37 cellular contexts compared by ENCODE assay signal in the genomic region with DNA sequence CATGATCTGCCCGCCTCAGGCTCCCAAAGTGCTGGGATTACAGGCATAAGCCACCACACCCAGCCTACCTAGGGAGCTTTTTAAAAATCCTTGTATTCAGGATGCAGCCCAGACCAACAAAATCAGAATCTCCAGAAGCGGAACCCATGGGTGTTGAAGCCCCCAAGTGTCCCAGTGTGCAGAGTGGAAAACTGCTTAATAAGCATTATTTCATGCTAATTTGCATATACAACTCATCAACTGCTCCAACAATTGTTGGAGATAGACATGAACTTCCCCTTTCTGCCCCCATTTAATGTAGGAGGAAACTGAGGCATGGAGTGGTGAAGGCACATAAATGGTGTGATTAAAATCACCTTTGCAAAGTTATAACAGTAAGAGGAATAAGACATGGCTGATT.
"Had no signal": no experiment of that assay in that cellular context is flagged by ENCODE, and none has a peak within 500 bp of the region (broad histone marks: within the 10 kb centered on the region; RNA-seq: fewer than 3 reads in every experiment).

No MANE protein-coding gene starts in this region.

- H3K36me3 ChIP-seq: ascending aorta, cardiac muscle cell, colonic mucosa had no signal

- H3K4me1 Mint-ChIP-seq: activated B cell treated with CpG ODN at 0.5 μM for 24 hours; activated CD4-positive, alpha-beta T cell treated with anti-CD3 and anti-CD28 coated beads, Interleukin-2, amount 10 ng/mL, durations not matched to agents 24 days and 14 days; activated CD8-positive, alpha-beta memory T cell treated with anti-CD3 and anti-CD28 coated beads, Interleukin-2, amount 10 ng/mL, durations not matched to agents 7 days and 5 days; activated naive CD4-positive, alpha-beta T cell treated with anti-CD3 and anti-CD28 coated beads, Interleukin-2, amount 10 ng/mL, durations not matched to agents 7 days and 5 days; activated naive CD4-positive, alpha-beta T cell treated with anti-CD3 and anti-CD28 coated beads, Interleukin-2, amount 50 U/mL, for 24 hours; activated naive CD8-positive, alpha-beta T cell treated with anti-CD3 and anti-CD28 coated beads, Interleukin-2, amount 10 ng/mL, durations not matched to agents 7 days and 5 days; activated naive CD8-positive, alpha-beta T cell treated with anti-CD3 and anti-CD28 coated beads, Interleukin-2, amount 50 U/mL, for 24 hours; central memory CD8-positive, alpha-beta T cell had no signal

- H3K27ac ChIP-seq: ascending aorta, cardiac muscle cell, colonic mucosa, VCaP had no signal

- H3K27me3 ChIP-seq: ascending aorta, cardiac muscle cell, colonic mucosa had no signal

- DNase-seq: activated B cell treated with CpG ODN at 0.5 μM for 24 hours; activated CD4-positive, alpha-beta memory T cell treated with anti-CD3 and anti-CD28 coated beads for 36 hours; activated CD4-positive, alpha-beta T cell treated with anti-CD3 and anti-CD28 coated beads for 4 hours; activated CD4-positive, alpha-beta T cell treated with anti-CD3 and anti-CD28 coated beads, Interleukin-2, amount 10 ng/mL, durations not matched to agents 24 days and 14 days; activated CD4-positive, alpha-beta T cell treated with anti-CD3 and anti-CD28 coated beads, Interleukin-2, amount 50 U/mL, for 1 hour; activated CD4-positive, alpha-beta T cell treated with anti-CD3 and anti-CD28 coated beads, Interleukin-2, amount 50 U/mL, for 4 hours; activated CD4-positive, CD25-positive, alpha-beta regulatory T cell treated with anti-CD3 and anti-CD28 coated beads, Interleukin-2, amount 50 U/mL, for 72 hours; activated CD8-positive, alpha-beta memory T cell treated with anti-CD3 and anti-CD28 coated beads for 24 hours; activated CD8-positive, alpha-beta memory T cell treated with anti-CD3 and anti-CD28 coated beads, Interleukin-2, amount 10 ng/mL, durations not matched to agents 7 days and 5 days; activated CD8-positive, alpha-beta memory T cell treated with anti-CD3 and anti-CD28 coated beads, Interleukin-2, amount 50 U/mL, for 48 hours; activated CD8-positive, alpha-beta T cell treated with anti-CD3 and anti-CD28 coated beads for 36 hours; activated effector memory CD4-positive, alpha-beta T cell treated with Interleukin-2 at 50 U/mL for 16 hours; activated gamma-delta T cell; activated naive CD4-positive, alpha-beta T cell treated with anti-CD3 and anti-CD28 coated beads, Interleukin-2, amount 10 ng/mL, durations not matched to agents 7 days and 5 days; activated naive CD4-positive, alpha-beta T cell treated with Interleukin-2 at 50 U/mL for 16 hours; activated naive CD8-positive, alpha-beta T cell treated with anti-CD3 and anti-CD28 coated beads, Interleukin-2, amount 10 ng/mL, durations not matched to agents 7 days and 5 days; activated naive CD8-positive, alpha-beta T cell treated with anti-CD3 and anti-CD28 coated beads, Interleukin-2, amount 50 U/mL, for 24 hours; activated T-cell treated with anti-CD3 and anti-CD28 coated beads, Interleukin-2, amount 50 U/mL, for 24 hours; activated T-cell treated with anti-CD3 and anti-CD28 coated beads, Interleukin-2, amount 50 U/mL, for 48 hours; amygdala; anterior cingulate cortex; caudate nucleus; cerebellar nuclear complex; colonic mucosa; T-helper 2 cell; T-helper 9 cell had no signal

- H3K4me1 ChIP-seq: ascending aorta, colonic mucosa had no signal

- H3K4me3 Mint-ChIP-seq: activated B cell treated with CpG ODN at 0.5 μM for 24 hours; activated CD4-positive, alpha-beta memory T cell treated with anti-CD3 and anti-CD28 coated beads for 36 hours; activated CD4-positive, alpha-beta T cell treated with anti-CD3 and anti-CD28 coated beads, Interleukin-2, amount 10 ng/mL, durations not matched to agents 24 days and 14 days; activated CD8-positive, alpha-beta memory T cell treated with anti-CD3 and anti-CD28 coated beads, Interleukin-2, amount 10 ng/mL, durations not matched to agents 7 days and 5 days; activated CD8-positive, alpha-beta T cell treated with anti-CD3 and anti-CD28 coated beads for 36 hours; activated naive CD4-positive, alpha-beta T cell treated with anti-CD3 and anti-CD28 coated beads, Interleukin-2, amount 10 ng/mL, durations not matched to agents 7 days and 5 days; activated naive CD4-positive, alpha-beta T cell treated with anti-CD3 and anti-CD28 coated beads, Interleukin-2, amount 50 U/mL, for 24 hours; activated naive CD8-positive, alpha-beta T cell; activated naive CD8-positive, alpha-beta T cell treated with anti-CD3 and anti-CD28 coated beads, Interleukin-2, amount 10 ng/mL, durations not matched to agents 7 days and 5 days; activated naive CD8-positive, alpha-beta T cell treated with anti-CD3 and anti-CD28 coated beads, Interleukin-2, amount 50 U/mL, for 24 hours; activated T-cell treated with anti-CD3 and anti-CD28 coated beads, Interleukin-2, amount 50 U/mL, for 24 hours; brain; central memory CD8-positive, alpha-beta T cell; T-helper 2 cell treated with Interferon-gamma antibody and Interleukin-4, amounts not matched to agents 5 μg/mL and 100 μg/mL, for 36 hours had no signal

- H3K9me3 Mint-ChIP-seq: activated B cell treated with CpG ODN at 0.5 μM for 24 hours; activated CD4-positive, alpha-beta memory T cell treated with anti-CD3 and anti-CD28 coated beads for 36 hours; activated CD4-positive, alpha-beta T cell treated with anti-CD3 and anti-CD28 coated beads, Interleukin-2, amount 10 ng/mL, durations not matched to agents 24 days and 14 days; activated CD8-positive, alpha-beta T cell treated with anti-CD3 and anti-CD28 coated beads for 36 hours; activated naive CD4-positive, alpha-beta T cell treated with anti-CD3 and anti-CD28 coated beads, Interleukin-2, amount 10 ng/mL, durations not matched to agents 7 days and 5 days; activated naive CD4-positive, alpha-beta T cell treated with anti-CD3 and anti-CD28 coated beads, Interleukin-2, amount 50 U/mL, for 24 hours; activated naive CD8-positive, alpha-beta T cell treated with anti-CD3 and anti-CD28 coated beads, Interleukin-2, amount 10 ng/mL, durations not matched to agents 7 days and 5 days; activated naive CD8-positive, alpha-beta T cell treated with anti-CD3 and anti-CD28 coated beads, Interleukin-2, amount 50 U/mL, for 24 hours; activated T-cell treated with anti-CD3 and anti-CD28 coated beads, Interleukin-2, amount 50 U/mL, for 24 hours; activated T-helper 2 cell treated with anti-CD3 and anti-CD28 coated beads, Interferon-gamma antibody, Interleukin-2, Interleukin-4, amounts not matched to agents 10 μg/mL and 5 μg/mL and 100 μg/mL, durations not matched to agents 14 hours and 24 hours and 36 hours; central memory CD8-positive, alpha-beta T cell; T-helper 2 cell treated with Interferon-gamma antibody and Interleukin-4, amounts not matched to agents 5 μg/mL and 100 μg/mL, for 36 hours had no signal

- H3K27me3 Mint-ChIP-seq: brain had no signal

- H3K9me3 ChIP-seq: ascending aorta, colonic mucosa had no signal

- H3K27ac Mint-ChIP-seq: activated B cell treated with CpG ODN at 0.5 μM for 24 hours; activated CD4-positive, alpha-beta memory T cell treated with anti-CD3 and anti-CD28 coated beads for 36 hours; activated CD4-positive, alpha-beta T cell treated with anti-CD3 and anti-CD28 coated beads, Interleukin-2, amount 10 ng/mL, durations not matched to agents 24 days and 14 days; activated CD8-positive, alpha-beta memory T cell treated with anti-CD3 and anti-CD28 coated beads, Interleukin-2, amount 10 ng/mL, durations not matched to agents 7 days and 5 days; activated CD8-positive, alpha-beta T cell treated with anti-CD3 and anti-CD28 coated beads for 36 hours; activated naive CD4-positive, alpha-beta T cell treated with anti-CD3 and anti-CD28 coated beads, Interleukin-2, amount 10 ng/mL, durations not matched to agents 7 days and 5 days; activated naive CD4-positive, alpha-beta T cell treated with anti-CD3 and anti-CD28 coated beads, Interleukin-2, amount 50 U/mL, for 24 hours; activated naive CD8-positive, alpha-beta T cell; activated naive CD8-positive, alpha-beta T cell treated with anti-CD3 and anti-CD28 coated beads, Interleukin-2, amount 10 ng/mL, durations not matched to agents 7 days and 5 days; activated naive CD8-positive, alpha-beta T cell treated with anti-CD3 and anti-CD28 coated beads, Interleukin-2, amount 50 U/mL, for 24 hours; activated T-cell treated with anti-CD3 and anti-CD28 coated beads, Interleukin-2, amount 50 U/mL, for 24 hours; activated T-helper 2 cell treated with anti-CD3 and anti-CD28 coated beads, Interferon-gamma antibody, Interleukin-2, Interleukin-4, amounts not matched to agents 10 μg/mL and 5 μg/mL and 100 μg/mL, durations not matched to agents 14 hours and 24 hours and 36 hours; brain; T-helper 2 cell treated with Interferon-gamma antibody and Interleukin-4, amounts not matched to agents 5 μg/mL and 100 μg/mL, for 36 hours had no signal

- FAIRE-seq: bronchial epithelial cell, TTC549 had no signal

- H3K4me3 ChIP-seq: ascending aorta, cardiac muscle cell, colonic mucosa had no signal

- H3K36me3 Mint-ChIP-seq: activated CD4-positive, alpha-beta memory T cell treated with anti-CD3 and anti-CD28 coated beads for 36 hours; activated CD8-positive, alpha-beta memory T cell treated with anti-CD3 and anti-CD28 coated beads, Interleukin-2, amount 10 ng/mL, durations not matched to agents 7 days and 5 days; activated naive CD4-positive, alpha-beta T cell treated with anti-CD3 and anti-CD28 coated beads, Interleukin-2, amount 10 ng/mL, durations not matched to agents 7 days and 5 days; activated naive CD4-positive, alpha-beta T cell treated with anti-CD3 and anti-CD28 coated beads, Interleukin-2, amount 50 U/mL, for 24 hours; activated naive CD8-positive, alpha-beta T cell; activated naive CD8-positive, alpha-beta T cell treated with anti-CD3 and anti-CD28 coated beads, Interleukin-2, amount 10 ng/mL, durations not matched to agents 7 days and 5 days; brain had no signal

- ATAC-seq: activated CD8-positive, alpha-beta memory T cell treated with anti-CD3 and anti-CD28 coated beads, Interleukin-2, amount 10 ng/mL, durations not matched to agents 7 days and 5 days; activated CD8-positive, alpha-beta T cell treated with anti-CD3 and anti-CD28 coated beads for 36 hours; activated naive CD8-positive, alpha-beta T cell treated with anti-CD3 and anti-CD28 coated beads, Interleukin-2, amount 50 U/mL, for 24 hours had no signal
